ENCODE assay signal across 13 cellular contexts in the genomic region with DNA sequence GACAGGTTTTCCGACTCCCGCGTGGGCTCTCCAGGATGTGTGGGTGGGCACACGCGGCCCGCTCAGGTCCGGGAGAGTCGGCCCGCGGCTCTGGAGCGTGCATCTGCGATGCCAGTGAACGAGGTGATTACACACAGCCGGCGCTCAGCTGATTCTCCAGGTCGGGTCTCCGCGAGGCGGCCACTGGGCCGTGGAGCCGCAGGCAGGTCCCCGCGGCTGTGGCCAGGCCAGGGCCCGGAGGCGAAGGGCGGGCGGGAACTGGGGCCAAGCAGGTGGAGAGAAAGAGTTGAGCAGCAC. TPM values are rescaled to one million over a fixed set of nuclear protein-coding genes. Genes with fewer than 3 reads are reported as not detected.
A peak's percentile ranks its signal among the peaks of the same experiment; 100 is the strongest.
DNase-seq lines count a peak whose midpoint lies in the region; ATAC-seq and TF ChIP-seq lines count a peak whose summit lies in the region.
"Had no signal": no experiment of that assay in that cellular context is flagged by ENCODE, and none has a peak within 500 bp of the region (broad histone marks: within the 10 kb centered on the region; RNA-seq: fewer than 3 reads in every experiment).

No MANE protein-coding gene starts in this region.

- H3K79me2 ChIP-seq in PC-9 (ENCODE audit: low read depth) (no peaks in the 10 kb centered on the region), osteoblast (ENCODE audit: insufficient read depth, low read length) (no peaks in the 10 kb centered on the region)

- 48 to 52% methylated on average over 26 to 27 of the region's 27 CpGs for WGBS in heart right ventricle, 2 donors

- H2AFZ ChIP-seq in PC-9 (no peak overlapping the region), osteoblast (ENCODE audit: low read length) (no peak overlapping the region)

- H3K4me2 ChIP-seq in BLaER1 (peak overlapping the region; percentile 84; the same call in 1 of the 2 replicates), PC-9 (peak overlapping the region; percentile 78; the same call in 1 of the 2 replicates), osteoblast (ENCODE audit: insufficient read depth, low read length) (peak overlapping the region; percentile 81)

- H3F3A ChIP-seq in PC-9 (ENCODE audit: insufficient read depth, low read depth): peaks cover 20% of the 10 kb centered on the region

- no peak overlapping the region for H3K27ac ChIP-seq in BLaER1
- no peak overlapping the region for H3K27ac ChIP-seq in PC-9
- peak overlapping the region in 7 of 10 donors; percentile 26 to 63 (median 38) for H3K27ac ChIP-seq in heart right ventricle
- H3K27ac ChIP-seq in osteoblast (ENCODE audit: low read depth, low read length): no peak overlapping the region
- no peak overlapping the region for H3K27ac ChIP-seq in A673 (ENCODE audit: low read depth, low read length, poor library complexity, severe bottlenecking)
- H3K27ac ChIP-seq: C4-2B, epithelial cell of prostate had no signal

- no peak overlapping the region for H3K9ac ChIP-seq in BLaER1

- no peaks in the 10 kb centered on the region for H3K9me2 ChIP-seq in PC-9 (ENCODE audit: insufficient read depth)

- intact Hi-C loops in PC-9 (cut with micrococcal nuclease; ENCODE audit: unreplicated experiment) (loop anchor here (10.0 kb wide), 1 partner anchor 147 kb away; the partner anchor contains the start of gene BMF), heart right ventricle (cut with DNase I) (loop anchor here in 1 of 10 donors (5.0 kb wide), 1 partner anchor 75 kb away; no protein-coding TSS in a partner anchor), A673 (cut with micrococcal nuclease; ENCODE audit: unreplicated experiment) (no loop called here)

- BruUV-seq in PC-9 (replicated peaks; lab: Mats Ljungman, UMichigan) (no TSS peak), A673 (replicated peaks; lab: Mats Ljungman, UMichigan) (no TSS peak)

- DNase-seq in PC-9 (no peak), heart right ventricle (no peak), osteoblast (ENCODE audit: insufficient read length, low spot score, missing footprints) (peak; percentile 38), omental fat pad (ENCODE audit: low spot score) (no peak), A673 (ENCODE audit: low spot score) (no peak), superior temporal gyrus (ENCODE audit: extremely low spot score) (no peak)
- DNase-seq: activated CD4-positive, CD25-positive, alpha-beta regulatory T cell; activated naive CD4-positive, alpha-beta T cell treated with anti-CD3 and anti-CD28 coated beads for 36 hours had no signal

- H3K4me3 ChIP-seq in BLaER1 (peak overlapping the region; percentile 62), PC-9 (no peak overlapping the region; the same call in 1 of the 2 replicates), heart right ventricle (peak overlapping the region in 9 of 10 donors; percentile 41 to 70 (median 62)), osteoblast (ENCODE audit: insufficient read depth, low read length) (no peak overlapping the region), A673 (ENCODE audit: low read depth, low read length, poor library complexity, severe bottlenecking) (no peak overlapping the region)

- peaks cover 64% of the 10 kb centered on the region for H3K27me3 ChIP-seq in BLaER1
- H3K27me3 ChIP-seq in PC-9 (ENCODE audit: insufficient read depth, low read depth): no peaks in the 10 kb centered on the region
- H3K27me3 ChIP-seq in heart right ventricle: peaks cover 0 to 40% (median 33%) of the 10 kb centered on the region in 7 donors
- peaks cover 54% of the 10 kb centered on the region for H3K27me3 ChIP-seq in osteoblast (ENCODE audit: insufficient read depth, low read length)
- no peaks in the 10 kb centered on the region for H3K27me3 ChIP-seq in A673 (replicated peaks; ENCODE audit: insufficient read depth, low read depth, low read length, poor library complexity)

- CTCF ChIA-PET in PC-9 (lab: Charles Lee) (no interaction called here), A673 (lab: Charles Lee) (no interaction called here)

- POLR2A ChIA-PET in PC-9 (lab: Charles Lee; ENCODE audit: unreplicated experiment) (no interaction called here), A673 (lab: Charles Lee; ENCODE audit: low non-redundant PET) (no interaction called here)

- H4K20me1 ChIP-seq in BLaER1 (peaks cover 28% of the 10 kb centered on the region; the same call in 1 of the 2 replicates), PC-9 (ENCODE audit: insufficient read depth) (no peaks in the 10 kb centered on the region), osteoblast (ENCODE audit: insufficient read depth, low read length) (no peaks in the 10 kb centered on the region)

- ATAC-seq in heart right ventricle: peak in 2 of 8 donors; percentile 13 to 27
- ATAC-seq in omental fat pad (ENCODE audit: low FRiP score): no peak
- no peak for ATAC-seq in GM21576 (IDR thresholded peaks at IDR 0.05; ENCODE audit: unreplicated experiment)

- H3K36me3 ChIP-seq in BLaER1: no peaks in the 10 kb centered on the region
- H3K36me3 ChIP-seq in PC-9 (ENCODE audit: low read depth): no peaks in the 10 kb centered on the region
- H3K36me3 ChIP-seq in heart right ventricle: no peaks in the 10 kb centered on the region
- no peaks in the 10 kb centered on the region for H3K36me3 ChIP-seq in osteoblast (ENCODE audit: insufficient read depth, low read length)
- H3K36me3 ChIP-seq in A673 (ENCODE audit: insufficient read depth, low read length, poor library complexity, severe bottlenecking): no peaks in the 10 kb centered on the region

- TF ChIP-seq CTCF in PC-9 (conservative IDR thresholded peaks at IDR 0.05) (no peak), heart right ventricle (IDR thresholded peaks at IDR 0.05) (no peak), osteoblast (IDR thresholded peaks at IDR 0.05; ENCODE audit: extremely low read depth, low read depth, low read length) (no peak), omental fat pad (IDR thresholded peaks at IDR 0.05) (no peak), A673 (conservative IDR thresholded peaks at IDR 0.05; ENCODE audit: low read depth, low read length) (no peak)

- H3K9me3 ChIP-seq in BLaER1: no peaks in the 10 kb centered on the region
- H3K9me3 ChIP-seq in PC-9 (ENCODE audit: insufficient read depth, low read depth): no peaks in the 10 kb centered on the region
- no peaks in the 10 kb centered on the region for H3K9me3 ChIP-seq in heart right ventricle
- no peaks in the 10 kb centered on the region for H3K9me3 ChIP-seq in osteoblast (ENCODE audit: low read depth, low read length)
- H3K9me3 ChIP-seq in A673 (ENCODE audit: low read depth, low read length, poor library complexity, severe bottlenecking): no peaks in the 10 kb centered on the region

- H3K4me1 ChIP-seq in BLaER1 (peaks cover 29% of the 10 kb centered on the region), PC-9 (replicated peaks; ENCODE audit: insufficient read depth) (peaks cover 21% of the 10 kb centered on the region), heart right ventricle (peaks cover 6 to 37% (median 21%) of the 10 kb centered on the region in 9 donors), osteoblast (ENCODE audit: insufficient read depth, low read length) (peaks cover 4% of the 10 kb centered on the region), A673 (ENCODE audit: insufficient read depth, low read length, poor library complexity, severe bottlenecking) (peaks cover 10% of the 10 kb centered on the region)

RNA-seq across cellular contexts. Expression of gene PAK6, which starts 13.2 kb away (rescaled TPM):
- total RNA-seq in PC-9 (2021) (10.7 and 11.7 TPM in 2 replicates), heart right ventricle (10 to 100 TPM in 1 of 10 donors, 1 to 10 TPM in 9; 5.9 to 14.1 (median 7.6) TPM), osteoblast (not detected in 2 replicates), omental fat pad (1 to 10 TPM in 1 of 4 donors, under 1 TPM in 1, not detected in 2; 0.72 to 1.5 TPM), A673 (2021) (0.84 and 1.5 TPM in 2 replicates)
- 1 to 10 TPM in 1 of 2 donors, under 1 TPM in 1; 0.48 to 3.0 TPM for polyA plus RNA-seq in heart right ventricle
- total RNA-seq: activated naive CD4-positive, alpha-beta T cell treated with anti-CD3 and anti-CD28 coated beads for 36 hours had no signal

RNA-seq across cellular contexts. Expression of gene ANKRD63, which starts 30.8 kb away (rescaled TPM):
- not detected in 2 replicates for total RNA-seq in PC-9 (2021)
- total RNA-seq in heart right ventricle: 1 to 10 TPM in 1 of 10 donors, under 1 TPM in 3, not detected in 6; 0.26 to 1.9 (median 0.44) TPM
- not detected for polyA plus RNA-seq in heart right ventricle
- not detected in 2 replicates for total RNA-seq in osteoblast
- total RNA-seq in omental fat pad: not detected
- total RNA-seq in A673 (2021): 2.5 TPM in 2 replicates
- total RNA-seq: activated naive CD4-positive, alpha-beta T cell treated with anti-CD3 and anti-CD28 coated beads for 36 hours; mononuclear cell had no signal

RNA-seq across cellular contexts. Expression of gene PLCB2, which starts 55.6 kb away (rescaled TPM):
- total RNA-seq in PC-9 (2021) (0.92 and 1.6 TPM in 2 replicates), heart right ventricle (10 to 100 TPM in 2 of 10 donors, 1 to 10 TPM in 8; 1.2 to 24.4 (median 4.9) TPM), osteoblast (under 0.01 TPM in 2 replicates), omental fat pad (10 to 100 TPM; 12.0 to 35.1 (median 25.0) TPM), A673 (2021) (5.6 and 6.6 TPM in 2 replicates)
- 10 to 100 TPM in 1 of 2 donors, 1 to 10 TPM in 1; 4.2 to 14.6 TPM for polyA plus RNA-seq in heart right ventricle

Comparison
In these comparisons a context has a peak if more than half of its experiments do, and no peak if none do; other contexts are left out.
1. H3K27ac ChIP-seq: peak in heart right ventricle (7 of 10); none in BLaER1 (single experiment), PC-9 (single experiment), osteoblast (single experiment) and A673 (single experiment).
2. H3K4me3 ChIP-seq: peak in BLaER1 (single experiment) and heart right ventricle (9 of 10); none in PC-9 (single experiment), osteoblast (single experiment) and A673 (single experiment).
3. Peak in every context shown above with its lines, with median percentiles within 50 percentile points of each other: H3K4me2 ChIP-seq.